31 cellular contexts compared by ENCODE assay signal in the genomic region with DNA sequence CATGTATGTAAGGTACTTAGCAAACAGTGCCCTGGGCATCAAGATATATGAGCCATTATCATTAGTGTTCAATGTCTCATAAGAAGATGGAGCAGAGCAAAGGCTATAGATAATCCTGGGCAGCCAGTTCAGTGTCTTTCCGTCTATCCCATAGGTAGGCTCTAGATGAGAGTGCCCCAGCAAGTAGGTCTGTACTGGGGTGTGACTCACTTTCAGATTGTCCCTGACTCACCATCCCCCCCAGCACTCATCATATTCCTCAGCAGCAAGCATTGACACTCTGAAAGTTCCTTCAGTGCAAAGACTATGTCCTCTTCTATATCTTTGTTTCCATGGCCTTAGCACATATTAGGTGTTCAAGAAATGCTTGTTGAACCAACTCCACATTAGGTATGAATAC.
"Had no signal": no experiment of that assay in that cellular context is flagged by ENCODE, and none has a peak within 500 bp of the region (broad histone marks: within the 10 kb centered on the region; RNA-seq: fewer than 3 reads in every experiment).

No MANE protein-coding gene starts in this region.

- H3K4me1 ChIP-seq: adrenal gland, body of pancreas, colonic mucosa, gastrocnemius medialis, right lobe of liver, thyroid gland, upper lobe of left lung, vagina had no signal

- H3K4me1 Mint-ChIP-seq: activated CD4-positive, alpha-beta memory T cell treated with anti-CD3 and anti-CD28 coated beads, Interleukin-2, amount 10 ng/mL, durations not matched to agents 7 days and 5 days; activated CD4-positive, alpha-beta T cell treated with anti-CD3 and anti-CD28 coated beads, Interleukin-2, amount 10 ng/mL, durations not matched to agents 7 days and 5 days; stimulated activated memory B cell treated with anti-CD40 and anti-IgM and Interleukin-4, amounts not matched to agents 10 μg/mL and 1 μg/mL and 100 μg/mL, for 72 hours; stimulated activated naive CD8-positive, alpha-beta T cell treated with anti-CD3 and anti-CD28 coated beads, Interleukin-15, amount 100 ng/mL, for 72 hours had no signal

- H3K27ac Mint-ChIP-seq: activated CD4-positive, alpha-beta memory T cell treated with anti-CD3 and anti-CD28 coated beads, Interleukin-2, amount 10 ng/mL, durations not matched to agents 7 days and 5 days; activated CD4-positive, alpha-beta T cell treated with anti-CD3 and anti-CD28 coated beads, Interleukin-2, amount 10 ng/mL, durations not matched to agents 7 days and 5 days; activated naive CD4-positive, alpha-beta T cell treated with anti-CD3 and anti-CD28 coated beads, Interleukin-2, amount 50 U/mL, for 72 hours; natural killer cell treated with Interleukin-12 subunit alpha and Interleukin-12 subunit beta and Interleukin-15 and Interleukin-18, amount 100 ng/mL, for 72 hours; progenitor cell of endocrine pancreas; stimulated activated memory B cell treated with anti-CD40 and anti-IgM and Interleukin-4, amounts not matched to agents 10 μg/mL and 1 μg/mL and 100 μg/mL, for 72 hours; stimulated activated naive CD8-positive, alpha-beta T cell treated with anti-CD3 and anti-CD28 coated beads, Interleukin-15, amount 100 ng/mL, for 72 hours had no signal

- H3K9me3 ChIP-seq: body of pancreas, colonic mucosa, right lobe of liver, thyroid gland, vagina had no signal

- H3K27me3 ChIP-seq: adrenal gland, body of pancreas, colonic mucosa, right lobe of liver, thyroid gland, upper lobe of left lung, vagina had no signal

- H3K36me3 Mint-ChIP-seq: natural killer cell treated with Interleukin-12 subunit alpha and Interleukin-12 subunit beta and Interleukin-15 and Interleukin-18, amount 100 ng/mL, for 72 hours; stimulated activated memory B cell treated with anti-CD40 and anti-IgM and Interleukin-4, amounts not matched to agents 10 μg/mL and 1 μg/mL and 100 μg/mL, for 72 hours had no signal

- H3K4me3 Mint-ChIP-seq: activated CD4-positive, alpha-beta memory T cell treated with anti-CD3 and anti-CD28 coated beads, Interleukin-2, amount 10 ng/mL, durations not matched to agents 7 days and 5 days; activated CD4-positive, alpha-beta T cell treated with anti-CD3 and anti-CD28 coated beads, Interleukin-2, amount 10 ng/mL, durations not matched to agents 7 days and 5 days; natural killer cell treated with Interleukin-12 subunit alpha and Interleukin-12 subunit beta and Interleukin-15 and Interleukin-18, amount 100 ng/mL, for 72 hours; stimulated activated memory B cell treated with anti-CD40 and anti-IgM and Interleukin-4, amounts not matched to agents 10 μg/mL and 1 μg/mL and 100 μg/mL, for 72 hours; stimulated activated naive CD8-positive, alpha-beta T cell treated with anti-CD3 and anti-CD28 coated beads, Interleukin-15, amount 100 ng/mL, for 72 hours had no signal

- DNase-seq: activated CD4-positive, alpha-beta memory T cell treated with anti-CD3 and anti-CD28 coated beads, Interleukin-2, amount 10 ng/mL, durations not matched to agents 7 days and 5 days; activated CD4-positive, alpha-beta T cell treated with anti-CD3 and anti-CD28 coated beads, Interleukin-2, amount 10 ng/mL, durations not matched to agents 7 days and 5 days; activated naive CD4-positive, alpha-beta T cell; activated T-cell treated with anti-CD3 and anti-CD28 coated beads, Interleukin-2, amount 50 U/mL, for 48 hours; adrenal gland; aorta; body of pancreas; cerebellar nuclear complex; colonic mucosa; effector CD8-positive, alpha-beta T cell; gastrocnemius medialis; glutamatergic neuron; left cardiac atrium; left ventricle myocardium superior; mucosa of descending colon; right lobe of liver; stimulated activated CD4-positive, alpha-beta T cell treated with anti-CD3 and anti-CD28 coated beads, Interleukin-12 subunit alpha, Interleukin-12 subunit beta, amount 100 ng/mL, for 4 hours; stimulated activated CD4-positive, alpha-beta T cell treated with anti-CD3 and anti-CD28 coated beads, Interleukin-4, amount 100 ng/mL, for 24 hours; stimulated activated naive CD8-positive, alpha-beta T cell treated with anti-CD3 and anti-CD28 coated beads, Interleukin-15, amount 100 ng/mL, for 72 hours; thyroid gland; upper lobe of left lung; WERI-Rb-1 had no signal

- H3K9me3 Mint-ChIP-seq: activated CD4-positive, alpha-beta memory T cell treated with anti-CD3 and anti-CD28 coated beads, Interleukin-2, amount 10 ng/mL, durations not matched to agents 7 days and 5 days; natural killer cell treated with Interleukin-12 subunit alpha and Interleukin-12 subunit beta and Interleukin-15 and Interleukin-18, amount 100 ng/mL, for 72 hours; stimulated activated naive CD8-positive, alpha-beta T cell treated with anti-CD3 and anti-CD28 coated beads, Interleukin-15, amount 100 ng/mL, for 72 hours had no signal

- H3K36me3 ChIP-seq: adrenal gland, cardiac muscle cell, colonic mucosa, gastrocnemius medialis, right lobe of liver, thyroid gland, upper lobe of left lung, vagina, WERI-Rb-1 had no signal

- H3K27ac ChIP-seq: adrenal gland, body of pancreas, cardiac muscle cell, colonic mucosa, gastrocnemius medialis, right lobe of liver, thyroid gland, upper lobe of left lung, vagina, WERI-Rb-1 had no signal

- ATAC-seq: activated CD4-positive, CD25-positive, alpha-beta regulatory T cell treated with anti-CD3 and anti-CD28 coated beads, Interleukin-2, amount 50 U/mL, for 24 hours; activated naive CD4-positive, alpha-beta T cell treated with anti-CD3 and anti-CD28 coated beads, Interleukin-2, amount 50 U/mL, for 72 hours; body of pancreas; gastrocnemius medialis; left cardiac atrium; left ventricle myocardium superior; mucosa of descending colon; right lobe of liver; stimulated activated memory B cell treated with anti-CD40 and anti-IgM and Interleukin-4, amounts not matched to agents 10 μg/mL and 1 μg/mL and 100 μg/mL, for 72 hours; stimulated activated naive CD8-positive, alpha-beta T cell treated with anti-CD3 and anti-CD28 coated beads, Interleukin-15, amount 100 ng/mL, for 72 hours had no signal

- FAIRE-seq: endometrium, islet of Langerhans had no signal

- H3K4me3 ChIP-seq: adrenal gland, body of pancreas, cardiac muscle cell, colonic mucosa, gastrocnemius medialis, mucosa of descending colon, right lobe of liver, thyroid gland, upper lobe of left lung, vagina had no signal
